In genomic region chr4:1814453-1814852, GRCh38 we compare ENCODE assay signal across 22 cellular contexts.
"Had no signal": no experiment of that assay in that cellular context is flagged by ENCODE, and none has a peak within 500 bp of the region (broad histone marks: within the 10 kb centered on the region; RNA-seq: fewer than 3 reads in every experiment).

No MANE protein-coding gene starts in this region.

- H3K4me3 Mint-ChIP-seq: T-cell had no signal

- H3K27ac Mint-ChIP-seq: T-cell had no signal

- DNase-seq: KBM-7, MG63, NCI-H1092, NCI-H1105 treated with DMSO at 0.1 percent for 48 hours, NCI-H1417 treated with DMSO at 0.1 percent for 48 hours, NCI-H146, NCI-H1694 treated with DMSO at 0.1 percent for 48 hours, NCI-H2081 treated with DMSO at 0.1 percent for 48 hours, NCI-H2171, NCI-H226, NCI-H446, NCI-H510A, NCI-H524 treated with DMSO at 0.1 percent for 48 hours, NCI-H69, NCI-H774, Right ventricle myocardium superior, RPMI8226, SIG-M5, SW 1271, T-cell had no signal

- H3K9me3 ChIP-seq: MG63, SJSA1 had no signal

- H3K27me3 Mint-ChIP-seq: T-cell had no signal

- ATAC-seq: T-cell had no signal

- H3K27ac ChIP-seq: SJSA1, SK-N-MC had no signal

- H3K4me3 ChIP-seq: MG63, SJSA1, SK-N-MC had no signal

- H3K4me1 ChIP-seq: SJSA1 had no signal

- H3K4me1 Mint-ChIP-seq: T-cell had no signal

- H3K9me3 Mint-ChIP-seq: T-cell had no signal

- H3K27me3 ChIP-seq: MG63, SJSA1 had no signal
